ENCODE assay signal across 1 cellular context in genomic region chr11:72446929-72447753, GRCh38.
TF ChIP-seq lines count a peak whose summit lies in the region.

No MANE protein-coding gene starts in this region.

TF ChIP-seq in HepG2, 621 proteins besides CTCF, POLR2A, EP300 and RAD21 (continued from another document):
- TF ChIP-seq, protein P1, sequence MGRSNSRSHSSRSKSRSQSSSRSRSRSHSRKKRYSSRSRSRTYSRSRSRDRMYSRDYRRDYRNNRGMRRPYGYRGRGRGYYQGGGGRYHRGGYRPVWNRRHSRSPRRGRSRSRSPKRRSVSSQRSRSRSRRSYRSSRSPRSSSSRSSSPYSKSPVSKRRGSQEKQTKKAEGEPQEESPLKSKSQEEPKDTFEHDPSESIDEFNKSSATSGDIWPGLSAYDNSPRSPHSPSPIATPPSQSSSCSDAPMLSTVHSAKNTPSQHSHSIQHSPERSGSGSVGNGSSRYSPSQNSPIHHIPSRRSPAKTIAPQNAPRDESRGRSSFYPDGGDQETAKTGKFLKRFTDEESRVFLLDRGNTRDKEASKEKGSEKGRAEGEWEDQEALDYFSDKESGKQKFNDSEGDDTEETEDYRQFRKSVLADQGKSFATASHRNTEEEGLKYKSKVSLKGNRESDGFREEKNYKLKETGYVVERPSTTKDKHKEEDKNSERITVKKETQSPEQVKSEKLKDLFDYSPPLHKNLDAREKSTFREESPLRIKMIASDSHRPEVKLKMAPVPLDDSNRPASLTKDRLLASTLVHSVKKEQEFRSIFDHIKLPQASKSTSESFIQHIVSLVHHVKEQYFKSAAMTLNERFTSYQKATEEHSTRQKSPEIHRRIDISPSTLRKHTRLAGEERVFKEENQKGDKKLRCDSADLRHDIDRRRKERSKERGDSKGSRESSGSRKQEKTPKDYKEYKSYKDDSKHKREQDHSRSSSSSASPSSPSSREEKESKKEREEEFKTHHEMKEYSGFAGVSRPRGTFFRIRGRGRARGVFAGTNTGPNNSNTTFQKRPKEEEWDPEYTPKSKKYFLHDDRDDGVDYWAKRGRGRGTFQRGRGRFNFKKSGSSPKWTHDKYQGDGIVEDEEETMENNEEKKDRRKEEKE (IDR thresholded peaks at IDR 0.05), result no peak
- TF ChIP-seq MAFF (IDR thresholded peaks at IDR 0.05; ENCODE audit: low read depth, low read length), result 0 out of 2 replicates have a peak, but pooled peaks have one; percentile 16
